In the genomic region with DNA sequence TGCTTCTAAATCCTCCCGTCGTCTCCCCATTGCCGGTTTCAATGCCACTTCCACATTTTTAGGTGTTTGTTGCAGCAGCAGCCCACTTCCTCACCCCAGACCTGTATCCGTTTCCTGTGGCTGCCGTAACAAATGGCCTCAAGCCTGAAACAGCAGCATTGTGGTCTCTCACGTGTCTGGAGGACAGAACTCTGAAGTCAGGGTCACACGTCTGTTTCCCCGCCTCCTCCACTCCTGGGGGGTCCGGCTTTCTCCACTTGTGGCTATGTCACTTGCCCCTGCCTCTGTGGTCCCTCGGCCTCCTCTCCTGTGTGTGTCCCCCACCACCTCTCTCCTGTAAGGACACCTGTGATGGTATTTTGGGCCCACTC, we compare ENCODE assay signal across 12 cellular contexts. TPM values are rescaled to one million over a fixed set of nuclear protein-coding genes. Genes with fewer than 3 reads are reported as not detected.
A peak's percentile ranks its signal among the peaks of the same experiment; 100 is the strongest.
DNase-seq lines count a peak whose midpoint lies in the region; ATAC-seq, FAIRE-seq and TF ChIP-seq lines count a peak whose summit lies in the region.
"Had no signal": no experiment of that assay in that cellular context is flagged by ENCODE, and none has a peak within 500 bp of the region (broad histone marks: within the 10 kb centered on the region; RNA-seq: fewer than 3 reads in every experiment).

No MANE protein-coding gene starts in this region.

- H2BK12ac ChIP-seq in neuronal stem cell (ENCODE audit: low read length): no peak overlapping the region

- no peak overlapping the region for H2BK120ac ChIP-seq in neuronal stem cell (ENCODE audit: low read depth, low read length)

- H2BK5ac ChIP-seq in neuronal stem cell (ENCODE audit: low read length): no peak overlapping the region

- CTCF ChIA-PET in K562 (lab: Yijun Ruan, JAX; ENCODE audit: low intra/inter-chr PET ratio): no interaction called here

- H3K23ac ChIP-seq in neuronal stem cell (ENCODE audit: low read depth, low read length, poor library complexity): no peak overlapping the region

- DNase-seq in GM12865 (ENCODE audit: low read depth): peak; percentile 47
- peak; percentile 61 for DNase-seq in NOMO-1 treated with DMSO at 0.1 percent for 48 hours (lab: John Stamatoyannopoulos, UW; ENCODE audit: unreplicated experiment)
- no peak for DNase-seq in K562 (ENCODE audit: extremely low read depth in 1 of 4, low spot score in 3 of 4)
- DNase-seq in sciatic nerve (ENCODE audit: low spot score): peak; percentile 61
- DNase-seq in NCI-H446 (lab: John Stamatoyannopoulos, UW): no peak
- no peak for DNase-seq in activated CD4-positive, alpha-beta T cell treated with anti-CD3 and anti-CD28 coated beads for 48 hours
- no peak for DNase-seq in neuronal stem cell (ENCODE audit: low spot score)
- DNase-seq in dedifferentiated amniotic fluid mesenchymal stem cell (ENCODE audit: extremely low spot score): no peak
- DNase-seq: activated CD4-positive, alpha-beta T cell treated with anti-CD3 and anti-CD28 coated beads, Interleukin-2, amount 50 U/mL, for 1 hour; DMS79 treated with DMSO at 0.1 percent for 48 hours; NCI-H1417 had no signal

- H3K4me1 ChIP-seq in K562 (replicated peaks in 1 of 2; ENCODE audit: control insufficient read depth in 2 of 2, insufficient read depth in 2 of 2, low read length in 2 of 2) (peaks cover 0 to 7% of the 10 kb centered on the region in 2 experiments; a peak in 3 of 5 replicates), neuronal stem cell (ENCODE audit: control insufficient read depth in 2 of 2, insufficient read depth in 1 of 2, low read depth in 1 of 2, low read length in 2 of 2) (peaks cover 0 to 11% of the 10 kb centered on the region in 2 donors)

- POLR2A ChIA-PET in K562 (lab: Yijun Ruan, JAX): no interaction called here

- H3K18ac ChIP-seq in neuronal stem cell (ENCODE audit: low read length): no peak overlapping the region

- no peak for TF ChIP-seq EP300 in K562 (IDR thresholded peaks at IDR 0.05; ENCODE audit: low read length)

- H3K4me3 ChIP-seq in GM12865 (ENCODE audit: low read depth, low read length) (no peak overlapping the region), K562 (no peak overlapping the region), neuronal stem cell (ENCODE audit: low read length in 2 of 2) (no peak overlapping the region)
- H3K4me3 ChIP-seq: GM23338 had no signal

- H4K20me1 ChIP-seq in K562 (replicated peaks; ENCODE audit: control insufficient read depth, insufficient read depth, low read length): peaks cover 7% of the 10 kb centered on the region; the same call in 1 of the 2 replicates

- intact Hi-C loops in K562 (cut with micrococcal nuclease): no loop called here
- intact Hi-C loops in sciatic nerve (cut with DNase I): loop anchor here (2.0 kb wide), 1 partner anchor 30 kb away; no protein-coding TSS in a partner anchor

- TF ChIP-seq POLR2A in K562 (conservative IDR thresholded peaks at IDR 0.05): no peak

- H3K9me3 ChIP-seq in K562 (replicated peaks; ENCODE audit: control insufficient read depth, insufficient read depth, low read depth, low read length) (no peaks in the 10 kb centered on the region), neuronal stem cell (replicated peaks in 1 of 2; ENCODE audit: control insufficient read depth in 2 of 2, insufficient read depth in 1 of 2, low read depth in 1 of 2, low read length in 2 of 2) (peaks cover 0 to 5% of the 10 kb centered on the region in 2 donors)

- no peak overlapping the region for H2BK15ac ChIP-seq in neuronal stem cell (ENCODE audit: low read length)

- in situ Hi-C loops in K562 (cut with MboI): no loop called here

- TF ChIP-seq CTCF in GM12865 (IDR thresholded peaks at IDR 0.05; ENCODE audit: insufficient read depth, low read depth, low read length, missing control alignments) (no peak), K562 (IDR thresholded peaks at IDR 0.05 in 2 of 3, conservative IDR thresholded peaks at IDR 0.05 in 1 of 3; ENCODE audit: insufficient read depth in 2 of 3, low read depth in 1 of 3, low read length in 3 of 3) (no peak)

- H3K27ac ChIP-seq in K562 (ENCODE audit: extremely low read depth, low read depth, low read length) (no peak overlapping the region), neuronal stem cell (replicated peaks; ENCODE audit: low read length) (no peak overlapping the region)

- WGBS in K562 (ENCODE audit: insufficient coverage, low coverage, missing lambda C conversion rate): 2% methylated on average over 10 of the region's 10 CpGs
- no CpG with 5 or more reads among the region's 10 CpGs for WGBS in neuronal stem cell (ENCODE audit: extremely low coverage in 2 of 2, insufficient read length in 2 of 2, insufficient replicate concordance in 1 of 2), 2 donors

- H2AK5ac ChIP-seq in neuronal stem cell (ENCODE audit: low read depth, low read length): no peak overlapping the region

- H3K14ac ChIP-seq in neuronal stem cell (ENCODE audit: low read length): no peak overlapping the region

- H3K36me3 ChIP-seq in K562 (ENCODE audit: control insufficient read depth, insufficient read depth, low read length): no peaks in the 10 kb centered on the region
- H3K36me3 ChIP-seq in neuronal stem cell (replicated peaks in 1 of 2; ENCODE audit: control insufficient read depth in 2 of 2, insufficient read depth in 2 of 2, low read length in 2 of 2): no peaks in the 10 kb centered on the region

- H4K91ac ChIP-seq in neuronal stem cell (ENCODE audit: low read depth, low read length, poor library complexity): no peak overlapping the region

- BruUV-seq in K562 (replicated peaks; lab: Mats Ljungman, UMichigan): no TSS peak

- H2AFZ ChIP-seq in K562 (ENCODE audit: low read depth, low read length) (no peak overlapping the region), neuronal stem cell (ENCODE audit: low read length) (no peak overlapping the region)
- H2AFZ ChIP-seq: GM23338 had no signal

- H3K4ac ChIP-seq in neuronal stem cell (ENCODE audit: low read length): no peak overlapping the region

- H3K27me3 ChIP-seq in K562 (ENCODE audit: control insufficient read depth in 2 of 2, insufficient read depth in 2 of 2, low read length in 2 of 2) (peaks cover 80 to 93% of the 10 kb centered on the region in 2 experiments), neuronal stem cell (ENCODE audit: control insufficient read depth in 3 of 3, insufficient read depth in 3 of 3, low read depth in 1 of 3, low read length in 3 of 3) (peaks cover 0 to 21% (median 5%) of the 10 kb centered on the region in 3 experiments)

- no peaks in the 10 kb centered on the region for H3K79me2 ChIP-seq in K562 (ENCODE audit: control insufficient read depth, insufficient read depth, low read length)

- H3K9me1 ChIP-seq in K562 (ENCODE audit: control insufficient read depth, insufficient read depth, low read length): no peaks in the 10 kb centered on the region

- no peak overlapping the region for H4K8ac ChIP-seq in neuronal stem cell (ENCODE audit: low read depth, low read length)

- no peak for FAIRE-seq in K562 (lab: Jason Lieb, UNC)

- TF ChIP-seq RAD21 in K562 (CRISPR knock-in tag; conservative IDR thresholded peaks at IDR 0.05 in 1 of 2, IDR thresholded peaks at IDR 0.05 in 1 of 2): no peak

- H3K4me2 ChIP-seq in K562 (ENCODE audit: insufficient read depth, low read length): no peak overlapping the region
- H3K4me2 ChIP-seq in neuronal stem cell (ENCODE audit: insufficient read depth, low read length, poor library complexity, severe bottlenecking): no peak overlapping the region
- H3K4me2 ChIP-seq: GM23338 had no signal

- no peak for ATAC-seq in K562
- ATAC-seq in sciatic nerve: peak; percentile 50
- ATAC-seq: GM23338 had no signal

- no peak overlapping the region for H3K9ac ChIP-seq in K562 (ENCODE audit: insufficient read depth in 1 of 2, low read depth in 2 of 2, low read length in 2 of 2)
- H3K9ac ChIP-seq in neuronal stem cell (ENCODE audit: low read depth, low read length, poor library complexity): no peak overlapping the region

- H3K79me1 ChIP-seq in neuronal stem cell (ENCODE audit: low read depth, low read length): no peaks in the 10 kb centered on the region

RNA-seq across cellular contexts. Expression of gene TRPM2, which starts 21.8 kb away (rescaled TPM):
- 0.09 and 0.42 TPM in 2 replicates for total RNA-seq in K562 (2011; cell fraction: chromatin; rRNA removed; ENCODE audit: low replicate concordance)
- 0.13 and 0.17 TPM in 2 replicates for total RNA-seq in K562 (2011; cell fraction: nucleolus; rRNA removed)
- 0.29 and 0.38 TPM in 2 replicates for total RNA-seq in K562 (2011; cell fraction: nucleoplasm; rRNA removed)
- total RNA-seq in K562 (2014; rRNA removed) (1.5 and 2.1 TPM in 2 replicates), K562 (2014; rRNA removed; fragmentation: Illumina TruSeq; extraction: Trizol) (0.29 and 0.33 TPM in 2 replicates), K562 (2015; rRNA removed; fragmentation: Illumina TruSeq; extraction: Trizol) (2.0 and 2.2 TPM in 2 replicates), K562 (2021) (1.9 and 2.1 TPM in 2 replicates), sciatic nerve (9.9 TPM)
- polyA plus RNA-seq in K562 (2011; rRNA removed) (0.34 and 0.36 TPM in 2 replicates), K562 (2014; fragmentation: Illumina TruSeq; extraction: Trizol) (0.98 and 1.7 TPM in 2 replicates), K562 (2014; fragmentation: Nextera tagmentation; extraction: Ambion mirVana) (not detected), K562 (2014; rRNA removed) (0.82 and 2.0 TPM in 2 replicates)
- 0.40 and 1.3 TPM in 2 replicates for polyA plus RNA-seq in K562 (2011; cell fraction: cytosol; rRNA removed)
- 0.45 and 0.75 TPM in 2 replicates for polyA plus RNA-seq in K562 (2011; cell fraction: nucleus; rRNA removed)
- 2.1 and 3.8 TPM in 2 replicates for polyA plus RNA-seq in K562 (2012)
- polyA minus RNA-seq in K562 (2011; rRNA and poly(A)+ RNA removed): 0.11 and 0.36 TPM in 2 replicates
- polyA minus RNA-seq in K562 (2011; cell fraction: cytosol; rRNA and poly(A)+ RNA removed): 0.64 and 1.7 TPM in 2 replicates
- polyA minus RNA-seq in K562 (2011; cell fraction: nucleus; rRNA and poly(A)+ RNA removed): 0.33 and 0.54 TPM in 2 replicates
- 0.03 TPM for polyA plus RNA-seq in neuronal stem cell (2013, experiment 1 of 2)
- 0.03 TPM for polyA plus RNA-seq in neuronal stem cell (2013, experiment 2 of 2)

RNA-seq across cellular contexts. Expression of gene CFAP410, which starts 36.1 kb away (rescaled TPM):
- total RNA-seq in K562 (2011; cell fraction: chromatin; rRNA removed; ENCODE audit: low replicate concordance): 10.0 and 50.7 TPM in 2 replicates
- total RNA-seq in K562 (2011; cell fraction: nucleolus; rRNA removed): 29.3 and 41.0 TPM in 2 replicates
- 13.9 and 21.2 TPM in 2 replicates for total RNA-seq in K562 (2011; cell fraction: nucleoplasm; rRNA removed)
- total RNA-seq in K562 (2014; rRNA removed): 12.6 and 17.3 TPM in 2 replicates
- total RNA-seq in K562 (2014; rRNA removed; fragmentation: Illumina TruSeq; extraction: Trizol): 0.35 and 0.55 TPM in 2 replicates
- 2.6 and 2.7 TPM in 2 replicates for total RNA-seq in K562 (2015; rRNA removed; fragmentation: Illumina TruSeq; extraction: Trizol)
- total RNA-seq in K562 (2021): 7.6 and 8.3 TPM in 2 replicates
- 2.3 and 5.5 TPM in 2 replicates for polyA plus RNA-seq in K562 (2011; rRNA removed)
- 5.7 and 16.5 TPM in 2 replicates for polyA plus RNA-seq in K562 (2011; cell fraction: cytosol; rRNA removed)
- polyA plus RNA-seq in K562 (2011; cell fraction: nucleus; rRNA removed): 37.7 and 66.6 TPM in 2 replicates
- 6.3 and 16.5 TPM in 2 replicates for polyA plus RNA-seq in K562 (2012)
- polyA plus RNA-seq in K562 (2014; fragmentation: Illumina TruSeq; extraction: Trizol): 0.52 and 2.1 TPM in 2 replicates
- polyA plus RNA-seq in K562 (2014; fragmentation: Nextera tagmentation; extraction: Ambion mirVana): under 1 TPM; 0.07 to 0.18 TPM
- polyA plus RNA-seq in K562 (2014; rRNA removed): 6.5 and 8.1 TPM in 2 replicates
- polyA minus RNA-seq in K562 (2011; rRNA and poly(A)+ RNA removed): 0.57 and 0.91 TPM in 2 replicates
- 2.2 and 2.5 TPM in 2 replicates for polyA minus RNA-seq in K562 (2011; cell fraction: cytosol; rRNA and poly(A)+ RNA removed)
- 9.4 and 10.2 TPM in 2 replicates for polyA minus RNA-seq in K562 (2011; cell fraction: nucleus; rRNA and poly(A)+ RNA removed)
- total RNA-seq in sciatic nerve: 26.7 TPM
- polyA plus RNA-seq in neuronal stem cell (2013, experiment 1 of 2): 13.0 TPM
- polyA plus RNA-seq in neuronal stem cell (2013, experiment 2 of 2): 12.0 TPM

Comparison
In these comparisons a context has a peak if more than half of its experiments do, and no peak if none do; other contexts are left out.
1. DNase-seq: peak in GM12865 (single experiment), NOMO-1 treated with DMSO at 0.1 percent for 48 hours (single experiment) and sciatic nerve (single experiment); none in K562 (0 of 4), NCI-H446 (0 of 2), activated CD4-positive, alpha-beta T cell treated with anti-CD3 and anti-CD28 coated beads for 48 hours (single experiment), neuronal stem cell (single experiment) and dedifferentiated amniotic fluid mesenchymal stem cell (single experiment).